8 cellular contexts compared by ENCODE assay signal in genomic region chr10:110081914-110082313, GRCh38.
DNase-seq lines count a peak whose midpoint lies in the region; ATAC-seq lines count a peak whose summit lies in the region.

No MANE protein-coding gene starts in this region.

- no peaks in the 10 kb centered on the region for H3K27me3 Mint-ChIP-seq in activated naive CD8-positive, alpha-beta T cell treated with anti-CD3 and anti-CD28 coated beads, Interleukin-2, amount 10 ng/mL, durations not matched to agents 7 days and 5 days

- peaks cover 68% of the 10 kb centered on the region for H3K4me1 Mint-ChIP-seq in activated naive CD8-positive, alpha-beta T cell treated with anti-CD3 and anti-CD28 coated beads, Interleukin-2, amount 10 ng/mL, durations not matched to agents 7 days and 5 days

- WGBS in HUES64, result 64% methylated on average over 3 of the region's 3 CpGs

- H3K4me1 ChIP-seq in HUES64 (ENCODE audit: insufficient read depth, low read length), result peaks cover 52% of the 10 kb centered on the region

- no peak for ATAC-seq in activated naive CD8-positive, alpha-beta T cell treated with anti-CD3 and anti-CD28 coated beads, Interleukin-2, amount 10 ng/mL, durations not matched to agents 7 days and 5 days (ENCODE audit: low read depth)
- ATAC-seq in HG03108 (IDR thresholded peaks at IDR 0.05; ENCODE audit: unreplicated experiment) (no peak), GM19455 (IDR thresholded peaks at IDR 0.05; ENCODE audit: unreplicated experiment) (no peak)

- DNase-seq in AML-193 (lab: John Stamatoyannopoulos, UW), result peak; percentile 10 to 16
- DNase-seq in activated naive CD8-positive, alpha-beta T cell treated with anti-CD3 and anti-CD28 coated beads, Interleukin-2, amount 10 ng/mL, durations not matched to agents 7 days and 5 days, result no peak
- DNase-seq in iris pigment epithelial cell (ENCODE audit: low read depth), result peak; percentile 39
- DNase-seq in occipital lobe (lab: John Stamatoyannopoulos, UW), result no peak

- peak overlapping the region; percentile 48 for H3K4me3 Mint-ChIP-seq in activated naive CD8-positive, alpha-beta T cell treated with anti-CD3 and anti-CD28 coated beads, Interleukin-2, amount 10 ng/mL, durations not matched to agents 7 days and 5 days

- peaks cover 40% of the 10 kb centered on the region for H3K36me3 Mint-ChIP-seq in activated naive CD8-positive, alpha-beta T cell treated with anti-CD3 and anti-CD28 coated beads, Interleukin-2, amount 10 ng/mL, durations not matched to agents 7 days and 5 days

- no peak overlapping the region for H3K9ac ChIP-seq in HUES64 (ENCODE audit: low read depth, low read length)

- peak overlapping the region; percentile 71 for H3K27ac Mint-ChIP-seq in activated naive CD8-positive, alpha-beta T cell treated with anti-CD3 and anti-CD28 coated beads, Interleukin-2, amount 10 ng/mL, durations not matched to agents 7 days and 5 days

- H3K27ac ChIP-seq in HUES64 (ENCODE audit: low read depth, low read length) (peak overlapping the region; percentile 42; the same call in 1 of the 2 replicates), temporal lobe (ENCODE audit: low read depth, low read length) (peak overlapping the region; percentile 84)

- H3K9me3 ChIP-seq in HUES64 (ENCODE audit: insufficient read depth, low read depth, low read length), result no peaks in the 10 kb centered on the region

- H3K4me3 ChIP-seq in HUES64 (ENCODE audit: low read length), result no peak overlapping the region

- peaks cover 6% of the 10 kb centered on the region for H3K9me3 Mint-ChIP-seq in activated naive CD8-positive, alpha-beta T cell treated with anti-CD3 and anti-CD28 coated beads, Interleukin-2, amount 10 ng/mL, durations not matched to agents 7 days and 5 days

- no peaks in the 10 kb centered on the region for H3K27me3 ChIP-seq in HUES64 (ENCODE audit: insufficient read depth, low read length)

- POLR2A ChIA-PET in activated naive CD8-positive, alpha-beta T cell treated with anti-CD3 and anti-CD28 coated beads, Interleukin-2, amount 10 ng/mL, durations not matched to agents 7 days and 5 days (lab: Charles Lee), result interaction anchor here (1.3 kb wide), 1 partner anchor 13 kb away, joined by 4 read pairs; no protein-coding TSS in a partner anchor

- no peaks in the 10 kb centered on the region for H3K36me3 ChIP-seq in HUES64 (ENCODE audit: insufficient read depth, low read length)

Comparison
In these comparisons a context has a peak if more than half of its experiments do, and no peak if none do; other contexts are left out.
1. DNase-seq: peak in AML-193 (2 of 2) and iris pigment epithelial cell (single experiment); none in activated naive CD8-positive, alpha-beta T cell treated with anti-CD3 and anti-CD28 coated beads, Interleukin-2, amount 10 ng/mL, durations not matched to agents 7 days and 5 days (single experiment) and occipital lobe (single experiment).